Comparison of ENCODE assay signal across 1 cellular context in the genomic region with DNA sequence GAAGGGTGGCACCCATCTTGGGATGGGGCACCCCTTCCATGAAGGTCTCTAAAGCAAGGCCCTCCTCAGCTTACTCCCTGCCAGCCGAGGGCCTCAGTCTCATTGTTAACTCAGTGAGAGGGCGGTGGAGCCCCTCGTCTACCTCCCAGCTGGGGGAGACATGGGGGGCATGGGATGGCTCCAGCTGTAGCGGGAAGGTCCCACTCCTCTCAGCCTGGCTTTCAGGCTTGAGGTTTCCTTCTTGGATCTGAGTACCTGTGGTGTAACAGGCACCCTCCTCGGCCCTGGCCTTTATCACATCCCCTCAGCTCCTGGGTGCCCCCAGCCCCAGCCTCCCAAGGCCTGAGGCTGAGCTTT.
TF ChIP-seq lines count a peak whose summit lies in the region.

No MANE protein-coding gene starts in this region.

TF ChIP-seq in K562, 482 proteins besides CTCF, POLR2A, EP300 and RAD21:
- TF ChIP-seq POLR2AphosphoS5 (IDR thresholded peaks at IDR 0.05; ENCODE audit: control insufficient read depth, insufficient read depth, low read depth, low read length) (0 out of 2 replicates have a peak, but pooled peaks have one; percentile 1), ELF1 (tag; IDR thresholded peaks at IDR 0.05) (no peak)
TF ChIP-seq in K562: peak in this region for 1.
